10 cellular contexts compared by ENCODE assay signal in genomic region chrX:21798677-21799219, GRCh38. TPM values are rescaled to one million over a fixed set of nuclear protein-coding genes. Genes with fewer than 3 reads are reported as not detected.
DNase-seq lines count a peak whose midpoint lies in the region; ATAC-seq, FAIRE-seq and TF ChIP-seq lines count a peak whose summit lies in the region.
"Had no signal": no experiment of that assay in that cellular context is flagged by ENCODE, and none has a peak within 500 bp of the region (broad histone marks: within the 10 kb centered on the region; RNA-seq: fewer than 3 reads in every experiment).

No MANE protein-coding gene starts in this region.

- ATAC-seq in HG03460 (IDR thresholded peaks at IDR 0.05; ENCODE audit: unreplicated experiment), result no peak
- ATAC-seq: stimulated activated effector memory CD8-positive, alpha-beta T cell treated with anti-CD3 and anti-CD28 coated beads, Interleukin-12 subunit alpha, Interleukin-12 subunit beta, amount 100 ng/mL, for 72 hours had no signal

- no peak for FAIRE-seq in urothelium cell line (lab: Jason Lieb, UNC)

- no peak for TF ChIP-seq CTCF in fibroblast of villous mesenchyme (IDR thresholded peaks at IDR 0.05; ENCODE audit: insufficient read depth, low read depth, low read length)

- DNase-seq in NCI-H1417 (lab: John Stamatoyannopoulos, UW), result peak; percentile 29 to 75 (median 40)
- DNase-seq in NCI-H1417 treated with DMSO at 0.1 percent for 48 hours (lab: John Stamatoyannopoulos, UW), result no peak
- peak; percentile 56 for DNase-seq in NCI-H345 treated with DMSO at 0.1 percent for 48 hours (lab: John Stamatoyannopoulos, UW; ENCODE audit: unreplicated experiment)
- DNase-seq in fibroblast of villous mesenchyme (ENCODE audit: low read depth), result peak; percentile 10
- peak; percentile 54 for DNase-seq in urothelium cell line (ENCODE audit: low spot score)
- no peak for DNase-seq in stimulated activated CD4-positive, alpha-beta T cell treated with anti-CD3 and anti-CD28 coated beads, Interleukin-12 subunit alpha, Interleukin-12 subunit beta, amount 100 ng/mL, for 4 hours
- no peak for DNase-seq in effector CD8-positive, alpha-beta T cell (lab: John Stamatoyannopoulos, UW)

- no peak overlapping the region for H3K4me3 ChIP-seq in fibroblast of villous mesenchyme (ENCODE audit: low read depth, low read length)

RNA-seq across cellular contexts. Expression of gene MBTPS2, which starts 40.7 kb away (rescaled TPM):
- total RNA-seq in fibroblast of villous mesenchyme, result 9.7 and 11.2 TPM in 2 replicates

RNA-seq across cellular contexts. Expression of gene SMPX, which starts 40.8 kb away (rescaled TPM):
- not detected in 2 replicates for total RNA-seq in fibroblast of villous mesenchyme
- total RNA-seq: activated CD8-positive, alpha-beta memory T cell treated with anti-CD3 and anti-CD28 coated beads for 36 hours had no signal

RNA-seq across cellular contexts. Expression of gene YY2, which starts 57.0 kb away (rescaled TPM):
- 1.6 and 1.7 TPM in 2 replicates for total RNA-seq in fibroblast of villous mesenchyme

Comparison
In these comparisons a context has a peak if more than half of its experiments do, and no peak if none do; other contexts are left out.
1. DNase-seq: peak in NCI-H1417 (3 of 3), NCI-H345 treated with DMSO at 0.1 percent for 48 hours (single experiment), fibroblast of villous mesenchyme (single experiment) and urothelium cell line (single experiment); none in NCI-H1417 treated with DMSO at 0.1 percent for 48 hours (single experiment), stimulated activated CD4-positive, alpha-beta T cell treated with anti-CD3 and anti-CD28 coated beads, Interleukin-12 subunit alpha, Interleukin-12 subunit beta, amount 100 ng/mL, for 4 hours (single experiment) and effector CD8-positive, alpha-beta T cell (single experiment).